Comparison of ENCODE assay signal across 16 cellular contexts in genomic region chr1:23111600-23112535, GRCh38. TPM values are rescaled to one million over a fixed set of nuclear protein-coding genes. Genes with fewer than 3 reads are reported as not detected.
DNase-seq lines count a peak whose midpoint lies in the region; ATAC-seq and TF ChIP-seq lines count a peak whose summit lies in the region.
"Had no signal": no experiment of that assay in that cellular context is flagged by ENCODE, and none has a peak within 500 bp of the region (broad histone marks: within the 10 kb centered on the region; RNA-seq: fewer than 3 reads in every experiment).

No MANE protein-coding gene starts in this region.

- no peak overlapping the region for H3K4me3 ChIP-seq in BLaER1 treated with 17β-estradiol and CSF1 and Interleukin-3, amounts not matched to agents 10 nM and 100 nM
- H3K4me3 ChIP-seq in CD8-positive, alpha-beta T cell (ENCODE audit: low read depth, low read length): no peak overlapping the region
- H3K4me3 ChIP-seq: thoracic aorta had no signal

- H3K36me3 ChIP-seq in BLaER1 treated with 17β-estradiol and CSF1 and Interleukin-3, amounts not matched to agents 10 nM and 100 nM: peaks cover 22 to 45% (median 33%) of the 10 kb centered on the region in 11 experiments
- no peaks in the 10 kb centered on the region for H3K36me3 ChIP-seq in CD8-positive, alpha-beta T cell (ENCODE audit: insufficient read depth, low read length)

- peaks cover 36 to 100% (median 96%) of the 10 kb centered on the region in 11 experiments; a peak in 21 of 22 replicates for H4K20me1 ChIP-seq in BLaER1 treated with 17β-estradiol and CSF1 and Interleukin-3, amounts not matched to agents 10 nM and 100 nM

- H3K27me3 Mint-ChIP-seq in CD8-positive, alpha-beta T cell (ENCODE audit: low read depth): no peaks in the 10 kb centered on the region
- H3K27me3 Mint-ChIP-seq in activated CD8-positive, alpha-beta T cell treated with anti-CD3 and anti-CD28 coated beads, Interleukin-2, amount 10 ng/mL, durations not matched to agents 7 days and 5 days (ENCODE audit: low read depth): peaks cover 2% of the 10 kb centered on the region
- H3K27me3 Mint-ChIP-seq: IgD-negative memory B cell had no signal

- DNase-seq in CD8-positive, alpha-beta T cell: no peak
- DNase-seq in activated CD8-positive, alpha-beta T cell treated with anti-CD3 and anti-CD28 coated beads, Interleukin-2, amount 10 ng/mL, durations not matched to agents 7 days and 5 days: no peak
- DNase-seq in medulla oblongata (ENCODE audit: extremely low spot score) (peak; percentile 28), SHP77 (lab: John Stamatoyannopoulos, UW) (no peak), activated gamma-delta T cell treated with Interleukin-2 at 50 U/mL for 16 hours (no peak), posterior cingulate gyrus (no peak), NCI-H526 (lab: John Stamatoyannopoulos, UW) (no peak)
- DNase-seq: caudate nucleus, mammary epithelial cell, NCI-H1436 treated with DMSO at 0.1 percent for 48 hours, NCI-H526 treated with DMSO at 0.1 percent for 48 hours had no signal

- no peaks in the 10 kb centered on the region for H3K9me3 Mint-ChIP-seq in CD8-positive, alpha-beta T cell
- no peaks in the 10 kb centered on the region for H3K9me3 Mint-ChIP-seq in activated CD8-positive, alpha-beta T cell treated with anti-CD3 and anti-CD28 coated beads, Interleukin-2, amount 10 ng/mL, durations not matched to agents 7 days and 5 days (ENCODE audit: insufficient read depth)
- H3K9me3 Mint-ChIP-seq: IgD-negative memory B cell had no signal

- H3K27me3 ChIP-seq in BLaER1 treated with 17β-estradiol and CSF1 and Interleukin-3, amounts not matched to agents 10 nM and 100 nM: no peaks in the 10 kb centered on the region
- no peaks in the 10 kb centered on the region for H3K27me3 ChIP-seq in CD8-positive, alpha-beta T cell (ENCODE audit: insufficient read depth, low read length)

- H3K4me1 ChIP-seq in BLaER1 treated with 17β-estradiol and CSF1 and Interleukin-3, amounts not matched to agents 10 nM and 100 nM: peaks cover 43 to 85% (median 77%) of the 10 kb centered on the region in 10 experiments
- peaks cover 22% of the 10 kb centered on the region for H3K4me1 ChIP-seq in CD8-positive, alpha-beta T cell (ENCODE audit: insufficient read depth, low read length)

- peaks cover 46% of the 10 kb centered on the region for H3K4me1 Mint-ChIP-seq in CD8-positive, alpha-beta T cell (ENCODE audit: low read depth)
- H3K4me1 Mint-ChIP-seq in activated CD8-positive, alpha-beta T cell treated with anti-CD3 and anti-CD28 coated beads, Interleukin-2, amount 10 ng/mL, durations not matched to agents 7 days and 5 days (ENCODE audit: low read depth): peaks cover 55% of the 10 kb centered on the region

- TF ChIP-seq CTCF in CD8-positive, alpha-beta T cell (IDR thresholded peaks at IDR 0.05): no peak

- no peak overlapping the region for H3K4me3 Mint-ChIP-seq in CD8-positive, alpha-beta T cell
- H3K4me3 Mint-ChIP-seq in activated CD8-positive, alpha-beta T cell treated with anti-CD3 and anti-CD28 coated beads, Interleukin-2, amount 10 ng/mL, durations not matched to agents 7 days and 5 days: no peak overlapping the region
- H3K4me3 Mint-ChIP-seq: CD14-positive monocyte had no signal

- peak overlapping the region in 9 of 11 experiments; percentile 1 to 80 (median 38); a peak in 15 of 22 replicates for H3K27ac ChIP-seq in BLaER1 treated with 17β-estradiol and CSF1 and Interleukin-3, amounts not matched to agents 10 nM and 100 nM
- no peak overlapping the region for H3K27ac ChIP-seq in CD8-positive, alpha-beta T cell (ENCODE audit: low read depth, low read length)
- H3K27ac ChIP-seq: thoracic aorta had no signal

- peak overlapping the region; percentile 52 for H3K27ac Mint-ChIP-seq in CD8-positive, alpha-beta T cell
- H3K27ac Mint-ChIP-seq in activated CD8-positive, alpha-beta T cell treated with anti-CD3 and anti-CD28 coated beads, Interleukin-2, amount 10 ng/mL, durations not matched to agents 7 days and 5 days: peak overlapping the region; percentile 17

- intact Hi-C loops in CD8-positive, alpha-beta T cell (cut with DNase I, micrococcal nuclease): no loop called here
- intact Hi-C loops in posterior cingulate gyrus (cut with DNase I): no loop called here

- peaks cover 0 to 8% (median 0%) of the 10 kb centered on the region in 11 experiments; a peak in 2 of 22 replicates for H3K9me3 ChIP-seq in BLaER1 treated with 17β-estradiol and CSF1 and Interleukin-3, amounts not matched to agents 10 nM and 100 nM (replicated peaks in 1 of 11)
- no peaks in the 10 kb centered on the region for H3K9me3 ChIP-seq in CD8-positive, alpha-beta T cell (ENCODE audit: low read length)
- H3K9me3 ChIP-seq: thoracic aorta had no signal

- H3K9ac ChIP-seq in BLaER1 treated with 17β-estradiol and CSF1 and Interleukin-3, amounts not matched to agents 10 nM and 100 nM: peak overlapping the region in 5 of 11 experiments; percentile 3 to 25 (median 6); a peak in 4 of 22 replicates

- peak overlapping the region in 10 of 11 experiments; percentile 20 to 88 (median 66); a peak in 19 of 22 replicates for H3K4me2 ChIP-seq in BLaER1 treated with 17β-estradiol and CSF1 and Interleukin-3, amounts not matched to agents 10 nM and 100 nM

- peaks cover 16% of the 10 kb centered on the region for H3K36me3 Mint-ChIP-seq in CD8-positive, alpha-beta T cell
- H3K36me3 Mint-ChIP-seq in activated CD8-positive, alpha-beta T cell treated with anti-CD3 and anti-CD28 coated beads, Interleukin-2, amount 10 ng/mL, durations not matched to agents 7 days and 5 days (ENCODE audit: low read depth): peaks cover 14% of the 10 kb centered on the region

- POLR2A ChIA-PET in CD8-positive, alpha-beta T cell (lab: Charles Lee): interaction anchor here (1.2 kb wide), 2 partner anchors 7 to 9 kb away, joined by 4 read pairs; no protein-coding TSS in a partner anchor
- POLR2A ChIA-PET in activated CD8-positive, alpha-beta T cell treated with anti-CD3 and anti-CD28 coated beads, Interleukin-2, amount 10 ng/mL, durations not matched to agents 7 days and 5 days (lab: Charles Lee): interaction anchor here (1.3 kb wide), 1 partner anchor 73 kb away, joined by 3 read pairs; no protein-coding TSS in a partner anchor

- ATAC-seq in CD8-positive, alpha-beta T cell: no peak
- no peak for ATAC-seq in activated CD8-positive, alpha-beta T cell treated with anti-CD3 and anti-CD28 coated beads, Interleukin-2, amount 10 ng/mL, durations not matched to agents 7 days and 5 days
- ATAC-seq: esophagus mucosa had no signal

- CTCF ChIA-PET in CD8-positive, alpha-beta T cell (lab: Charles Lee): interaction anchor here (1.3 to 9.1 kb wide), 4 partner anchors 9 to 72 kb away, joined by 4 to 73 read pairs (median 18); no protein-coding TSS in a partner anchor
- CTCF ChIA-PET in activated CD8-positive, alpha-beta T cell treated with anti-CD3 and anti-CD28 coated beads, Interleukin-2, amount 10 ng/mL, durations not matched to agents 7 days and 5 days (lab: Charles Lee): interaction anchor here (0.8 to 7.2 kb wide), 8 partner anchors 11 to 72 kb away, joined by 3 to 92 read pairs (median 6); partner anchors contain the start of gene LUZP1

RNA-seq across cellular contexts. Expression of gene LUZP1, which starts 56.8 kb away (rescaled TPM):
- 10 to 100 TPM; 51.0 to 52.5 TPM for total RNA-seq in CD8-positive, alpha-beta T cell
- 10 to 100 TPM; 15.2 to 16.0 TPM for total RNA-seq in activated CD8-positive, alpha-beta T cell treated with anti-CD3 and anti-CD28 coated beads, Interleukin-2, amount 10 ng/mL, durations not matched to agents 7 days and 5 days
